ENCODE assay signal across 14 cellular contexts in genomic region chr13:110105136-110105535, GRCh38.
A peak's percentile ranks its signal among the peaks of the same experiment; 100 is the strongest.
DNase-seq lines count a peak whose midpoint lies in the region; ATAC-seq and TF ChIP-seq lines count a peak whose summit lies in the region.
"Had no signal": no experiment of that assay in that cellular context is flagged by ENCODE, and none has a peak within 500 bp of the region (broad histone marks: within the 10 kb centered on the region; RNA-seq: fewer than 3 reads in every experiment).

No MANE protein-coding gene starts in this region.

- H3K79me2 ChIP-seq in trophoblast cell (ENCODE audit: control insufficient read depth, insufficient read depth, low read length, poor library complexity): no peaks in the 10 kb centered on the region

- intact Hi-C loops in left ventricle myocardium inferior (cut with micrococcal nuclease): no loop called here
- intact Hi-C loops in left ventricle myocardium superior (cut with micrococcal nuclease): loop anchor here (5.0 to 10.0 kb wide), 3 partner anchors 233 to 1143 kb away; no protein-coding TSS in a partner anchor
- intact Hi-C loops in vagina (cut with DNase I): loop anchor here (10.0 kb wide), 1 partner anchor 320 kb away; the partner anchor contains the start of gene IRS2

- H3K9ac ChIP-seq in trophoblast cell (ENCODE audit: low read length): no peak overlapping the region

- no peak overlapping the region for H3K4me3 ChIP-seq in left ventricle myocardium inferior
- H3K4me3 ChIP-seq in right atrium auricular region: no peak overlapping the region
- H3K4me3 ChIP-seq in trophoblast cell (ENCODE audit: low read depth, low read length): no peak overlapping the region
- no peak overlapping the region for H3K4me3 ChIP-seq in vagina
- H3K4me3 ChIP-seq: HAP-1 had no signal

- no peak overlapping the region for H2AFZ ChIP-seq in trophoblast cell (ENCODE audit: insufficient read depth, low read length, poor library complexity)

- no peak overlapping the region for H2BK12ac ChIP-seq in trophoblast cell (ENCODE audit: low read length)

- TF ChIP-seq CTCF in left ventricle myocardium inferior (IDR thresholded peaks at IDR 0.05; ENCODE audit: borderline replicate concordance) (no peak), right atrium auricular region (IDR thresholded peaks at IDR 0.05) (no peak), vagina (IDR thresholded peaks at IDR 0.05) (no peak)

- peaks cover 46% of the 10 kb centered on the region for H3K4me1 ChIP-seq in left ventricle myocardium inferior
- peaks cover 0 to 31% of the 10 kb centered on the region in 2 donors for H3K4me1 ChIP-seq in right atrium auricular region
- no peaks in the 10 kb centered on the region for H3K4me1 ChIP-seq in trophoblast cell (ENCODE audit: control insufficient read depth in 1 of 2, insufficient read depth in 2 of 2, low read length in 2 of 2)
- peaks cover 13% of the 10 kb centered on the region for H3K4me1 ChIP-seq in vagina
- H3K4me1 ChIP-seq: HAP-1 had no signal

- DNase-seq in left ventricle myocardium inferior (no peak), right atrium auricular region (ENCODE audit: low spot score) (no peak), left ventricle myocardium superior (no peak), trophoblast cell (peak; percentile 27 to 72), vagina (ENCODE audit: extremely low spot score in 2 of 2) (peak; percentile 58 to 79), T-helper 1 cell (no peak), mucosa of gallbladder (ENCODE audit: low spot score) (no peak)
- DNase-seq: CD8-positive, alpha-beta T cell; DMS53; GF-D8; HFFc6 had no signal

- peak overlapping the region; percentile 48 for H3K27ac ChIP-seq in left ventricle myocardium inferior (replicated peaks)
- no peak overlapping the region for H3K27ac ChIP-seq in right atrium auricular region
- H3K27ac ChIP-seq in trophoblast cell (ENCODE audit: low read depth, low read length): no peak overlapping the region
- H3K27ac ChIP-seq in vagina: no peak overlapping the region
- H3K27ac ChIP-seq: HL-60 had no signal

- no peak overlapping the region for H3K4me2 ChIP-seq in trophoblast cell (ENCODE audit: low read length)

- H3K18ac ChIP-seq in trophoblast cell (ENCODE audit: low read length): no peak overlapping the region

- H4K91ac ChIP-seq in trophoblast cell (ENCODE audit: low read depth, low read length): no peak overlapping the region

- H4K12ac ChIP-seq in trophoblast cell (ENCODE audit: low read depth, low read length): no peak overlapping the region

- H3K27me3 ChIP-seq in left ventricle myocardium inferior (ENCODE audit: low read depth) (no peaks in the 10 kb centered on the region), right atrium auricular region (no peaks in the 10 kb centered on the region), trophoblast cell (ENCODE audit: insufficient read depth, low read length) (no peaks in the 10 kb centered on the region), vagina (no peaks in the 10 kb centered on the region)

- H4K8ac ChIP-seq in trophoblast cell (ENCODE audit: low read depth, low read length): no peak overlapping the region

- ATAC-seq in left ventricle myocardium superior (peak; percentile 19), HG03095 (IDR thresholded peaks at IDR 0.05; ENCODE audit: unreplicated experiment) (no peak)
- ATAC-seq: CD8-positive, alpha-beta T cell had no signal

- H3K9me3 ChIP-seq in left ventricle myocardium inferior (replicated peaks): peaks cover 15% of the 10 kb centered on the region
- H3K9me3 ChIP-seq in right atrium auricular region: peaks cover 0 to 11% of the 10 kb centered on the region in 2 donors
- H3K9me3 ChIP-seq in trophoblast cell (ENCODE audit: insufficient read depth, low read depth, low read length): peaks cover 13% of the 10 kb centered on the region
- no peaks in the 10 kb centered on the region for H3K9me3 ChIP-seq in vagina
- H3K9me3 ChIP-seq: HAP-1 had no signal

- H2BK120ac ChIP-seq in trophoblast cell (ENCODE audit: insufficient read depth, low read length, poor library complexity): no peak overlapping the region

- no peak for TF ChIP-seq POLR2A in vagina (IDR thresholded peaks at IDR 0.05)

- no peaks in the 10 kb centered on the region for H3K79me1 ChIP-seq in trophoblast cell (ENCODE audit: low read length)

- no peak overlapping the region for H2AK5ac ChIP-seq in trophoblast cell (ENCODE audit: low read length)

- H3K23ac ChIP-seq in trophoblast cell (ENCODE audit: low read length): no peak overlapping the region

- H3K4ac ChIP-seq in trophoblast cell (ENCODE audit: low read depth, low read length): no peak overlapping the region

- no peak overlapping the region for H2BK5ac ChIP-seq in trophoblast cell (ENCODE audit: low read depth, low read length, poor library complexity)

- H3K36me3 ChIP-seq in left ventricle myocardium inferior (no peaks in the 10 kb centered on the region), right atrium auricular region (no peaks in the 10 kb centered on the region), trophoblast cell (ENCODE audit: control insufficient read depth in 1 of 2, insufficient read depth in 2 of 2, low read length in 2 of 2) (no peaks in the 10 kb centered on the region), vagina (no peaks in the 10 kb centered on the region)
- H3K36me3 ChIP-seq: HAP-1 had no signal

- no peak overlapping the region for H3K14ac ChIP-seq in trophoblast cell (ENCODE audit: low read length)

- no CpG with 5 or more reads among the region's 6 CpGs for WGBS in trophoblast cell (ENCODE audit: extremely low coverage, insufficient coverage, insufficient read length)

Comparison
In these comparisons a context has a peak if more than half of its experiments do, and no peak if none do; other contexts are left out.
1. DNase-seq: peak in trophoblast cell (2 of 2) and vagina (2 of 2); none in left ventricle myocardium inferior (single experiment), right atrium auricular region (single experiment), left ventricle myocardium superior (single experiment), T-helper 1 cell (0 of 5) and mucosa of gallbladder (single experiment).